In the genomic region with DNA sequence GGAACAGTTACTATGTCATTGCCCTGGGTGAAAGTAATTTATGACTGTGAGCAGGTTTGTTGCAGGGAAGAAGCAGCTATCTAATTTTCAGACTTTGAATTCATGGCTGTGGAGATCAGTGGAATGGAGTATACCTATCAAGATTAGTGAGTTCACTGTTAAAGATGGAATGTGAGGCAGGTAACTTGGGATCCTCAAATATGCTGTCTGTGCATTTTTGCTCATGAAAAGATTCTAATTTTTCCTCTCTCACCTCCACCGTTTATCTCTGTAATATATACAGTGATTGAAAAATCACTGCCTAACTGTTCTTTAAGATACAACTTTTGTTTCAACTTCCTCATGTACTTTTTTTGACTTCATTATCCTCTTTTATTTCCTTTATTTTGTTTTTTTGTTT, we compare ENCODE assay signal across 22 cellular contexts.
DNase-seq lines count a peak whose midpoint lies in the region; ATAC-seq, FAIRE-seq and TF ChIP-seq lines count a peak whose summit lies in the region.
"Had no signal": no experiment of that assay in that cellular context is flagged by ENCODE, and none has a peak within 500 bp of the region (broad histone marks: within the 10 kb centered on the region; RNA-seq: fewer than 3 reads in every experiment).

No MANE protein-coding gene starts in this region.

- no peaks in the 10 kb centered on the region for H3K23me2 ChIP-seq in H1 (ENCODE audit: low read depth, low read length)

- no peaks in the 10 kb centered on the region for H4K20me1 ChIP-seq in IMR-90 (ENCODE audit: insufficient read depth, low read length)
- H4K20me1 ChIP-seq in H1 (replicated peaks in 1 of 2; ENCODE audit: control insufficient read depth in 1 of 2, insufficient read depth in 2 of 2, low read length in 2 of 2) = no peaks in the 10 kb centered on the region
- H4K20me1 ChIP-seq: BLaER1 treated with 17β-estradiol and CSF1 and Interleukin-3, amounts not matched to agents 10 nM and 100 nM had no signal

- H4K8ac ChIP-seq in IMR-90 (ENCODE audit: low read depth in 2 of 2, low read length in 2 of 2) (no peak overlapping the region), H1 (ENCODE audit: extremely low read depth, insufficient read depth, low read length) (no peak overlapping the region)

- H3K18ac ChIP-seq in IMR-90 (ENCODE audit: low read depth, low read length) (no peak overlapping the region), H1 (ENCODE audit: extremely low read depth, low read length) (no peak overlapping the region)

- no peak for DNase-seq in A549 (ENCODE audit: low read depth in 1 of 2, low spot score in 1 of 2)
- no peak for DNase-seq in IMR-90
- DNase-seq in H1 (ENCODE audit: low read depth in 1 of 2, low spot score in 2 of 2) = no peak
- peak; percentile 4 for DNase-seq in superior temporal gyrus (ENCODE audit: extremely low spot score)
- DNase-seq in NCI-H1694 (lab: John Stamatoyannopoulos, UW) = no peak
- DNase-seq in activated CD4-positive, alpha-beta T cell treated with anti-CD3 and anti-CD28 coated beads, Interleukin-2, amount 50 U/mL, for 4 hours = no peak
- DNase-seq in NCI-H2227 (lab: John Stamatoyannopoulos, UW; ENCODE audit: unreplicated experiment) = no peak
- DNase-seq: 8988T; AML-193; Caco-2; Calu3; CD4-positive, alpha-beta T cell; CD8-positive, alpha-beta T cell; DMS79 treated with DMSO at 0.1 percent for 48 hours; GF-D8 had no signal

- no peak overlapping the region for H3K4ac ChIP-seq in IMR-90 (ENCODE audit: low read depth, low read length)
- H3K4ac ChIP-seq in H1 (replicated peaks; ENCODE audit: insufficient read length, low read depth, low read length) = no peak overlapping the region

- POLR2A ChIA-PET in A549 (lab: Yijun Ruan, JAX) (no interaction called here), IMR-90 (lab: Charles Lee; ENCODE audit: unreplicated experiment) (no interaction called here), H1 (lab: Charles Lee; ENCODE audit: partially characterized antibody) (no interaction called here)

- H3K9me3 ChIP-seq in A549 (no peaks in the 10 kb centered on the region), IMR-90 (ENCODE audit: control insufficient read depth, insufficient read depth, low read length) (no peaks in the 10 kb centered on the region), H1 (ENCODE audit: insufficient read depth in 2 of 2, low read depth in 1 of 2, low read length in 1 of 2) (no peaks in the 10 kb centered on the region)
- H3K9me3 ChIP-seq: BLaER1 treated with 17β-estradiol and CSF1 and Interleukin-3, amounts not matched to agents 10 nM and 100 nM; Caco-2 had no signal

- H3K36me3 ChIP-seq in IMR-90 (ENCODE audit: control insufficient read depth, insufficient read depth, low read length) (no peaks in the 10 kb centered on the region), H1 (ENCODE audit: control insufficient read depth in 2 of 4, insufficient read depth in 4 of 4, low read length in 3 of 4) (no peaks in the 10 kb centered on the region)
- H3K36me3 ChIP-seq: BLaER1 treated with 17β-estradiol and CSF1 and Interleukin-3, amounts not matched to agents 10 nM and 100 nM had no signal

- H3K14ac ChIP-seq in IMR-90 (replicated peaks; ENCODE audit: low read depth, low read length) = no peak overlapping the region
- no peak overlapping the region for H3K14ac ChIP-seq in H1 (ENCODE audit: insufficient read length)

- H3K79me1 ChIP-seq in IMR-90 (ENCODE audit: low read depth in 1 of 2, low read length in 2 of 2) (no peaks in the 10 kb centered on the region), H1 (ENCODE audit: low read depth, low read length) (no peaks in the 10 kb centered on the region)

- H4K5ac ChIP-seq in IMR-90 (ENCODE audit: low read depth, low read length) (no peak overlapping the region), H1 (ENCODE audit: insufficient read length, low read depth, low read length) (no peak overlapping the region)

- H3K56ac ChIP-seq in IMR-90 (ENCODE audit: extremely low read depth, insufficient read depth, low read length) = no peak overlapping the region
- no peak overlapping the region for H3K56ac ChIP-seq in H1 (replicated peaks; ENCODE audit: insufficient read length, low read depth, low read length)

- H2AFZ ChIP-seq in IMR-90 (replicated peaks; ENCODE audit: low read length, poor library complexity) = no peak overlapping the region
- H2AFZ ChIP-seq in H1 (ENCODE audit: low read length) = 0 out of 2 replicates have a peak overlapping the region, but pooled peaks have one; percentile 29

- H2BK20ac ChIP-seq in IMR-90 (ENCODE audit: low read depth, low read length) (no peak overlapping the region), H1 (ENCODE audit: low read length) (no peak overlapping the region)

- TF ChIP-seq EP300 in A549 (IDR thresholded peaks at IDR 0.05) (no peak), H1 (IDR thresholded peaks at IDR 0.05; ENCODE audit: borderline replicate concordance in 1 of 2, low read depth in 2 of 2, low read length in 2 of 2) (no peak)

- H2BK5ac ChIP-seq in IMR-90 (ENCODE audit: low read depth, low read length, poor library complexity, severe bottlenecking) (no peak overlapping the region), H1 (ENCODE audit: low read depth, low read length) (no peak overlapping the region)

- CTCF ChIA-PET in A549 (lab: Yijun Ruan, JAX) = no interaction called here
- CTCF ChIA-PET in IMR-90 (lab: Yijun Ruan, JAX) = no interaction called here
- CTCF ChIA-PET in H1 (lab: Charles Lee; ENCODE audit: partially characterized antibody) = no interaction called here

- TF ChIP-seq RAD21 in A549 (conservative IDR thresholded peaks at IDR 0.05 in 1 of 2, IDR thresholded peaks at IDR 0.05 in 1 of 2) (no peak), IMR-90 (IDR thresholded peaks at IDR 0.05; ENCODE audit: low read length) (no peak), H1 (IDR thresholded peaks at IDR 0.05 in 1 of 2, conservative IDR thresholded peaks at IDR 0.05 in 1 of 2; ENCODE audit: low read depth in 2 of 2, low read length in 2 of 2) (no peak)

- H2BK120ac ChIP-seq in IMR-90 (ENCODE audit: low read depth, low read length) (no peak overlapping the region), H1 (replicated peaks; ENCODE audit: low read depth, low read length) (no peak overlapping the region)

- no peak overlapping the region for H2AK9ac ChIP-seq in IMR-90 (replicated peaks; ENCODE audit: low read depth, low read length, poor library complexity)

- no peak overlapping the region for H3K9ac ChIP-seq in IMR-90 (ENCODE audit: low read depth, low read length)
- no peak overlapping the region for H3K9ac ChIP-seq in H1 (replicated peaks in 1 of 4; ENCODE audit: extremely low read depth in 1 of 4, low read depth in 3 of 4, low read length in 3 of 4)
- H3K9ac ChIP-seq: BLaER1 treated with 17β-estradiol and CSF1 and Interleukin-3, amounts not matched to agents 10 nM and 100 nM had no signal

- no peak overlapping the region for H3K27ac ChIP-seq in A549
- no peak overlapping the region for H3K27ac ChIP-seq in IMR-90 (ENCODE audit: insufficient read depth, low read length)
- H3K27ac ChIP-seq in H1 (ENCODE audit: low read depth, low read length) = no peak overlapping the region
- H3K27ac ChIP-seq: BLaER1 treated with 17β-estradiol and CSF1 and Interleukin-3, amounts not matched to agents 10 nM and 100 nM; C4-2B had no signal

- H3K4me3 ChIP-seq in A549 (no peak overlapping the region), IMR-90 (ENCODE audit: insufficient read depth, low read depth, low read length) (no peak overlapping the region), H1 (ENCODE audit: extremely low read depth in 1 of 4, insufficient read depth in 2 of 4, low read depth in 3 of 4, low read length in 4 of 4) (no peak overlapping the region)
- H3K4me3 ChIP-seq: BLaER1 treated with 17β-estradiol and CSF1 and Interleukin-3, amounts not matched to agents 10 nM and 100 nM had no signal

- intact Hi-C loops in IMR-90 (cut with micrococcal nuclease) = no loop called here

- H2AK5ac ChIP-seq in IMR-90 (ENCODE audit: low read depth, low read length) (no peak overlapping the region), H1 (ENCODE audit: low read depth, low read length) (no peak overlapping the region)

- no peak overlapping the region for H3K23ac ChIP-seq in IMR-90 (ENCODE audit: low read depth, low read length)
- no peak overlapping the region for H3K23ac ChIP-seq in H1 (ENCODE audit: insufficient read length)

- H3K27me3 ChIP-seq in IMR-90 (ENCODE audit: control insufficient read depth, insufficient read depth, low read length) (no peaks in the 10 kb centered on the region), H1 (replicated peaks in 1 of 4; ENCODE audit: control insufficient read depth in 3 of 4, extremely low read depth in 1 of 4, insufficient read depth in 3 of 4, low read length in 3 of 4) (no peaks in the 10 kb centered on the region)
- H3K27me3 ChIP-seq: BLaER1 treated with 17β-estradiol and CSF1 and Interleukin-3, amounts not matched to agents 10 nM and 100 nM had no signal

- FAIRE-seq in A549 (lab: Jason Lieb, UNC) (no peak), H1 (lab: Jason Lieb, UNC) (no peak)
- FAIRE-seq: A204.1, D721Med, G401.6, GM12891, GM18507 had no signal

- H3K4me2 ChIP-seq in A549 (no peak overlapping the region), IMR-90 (ENCODE audit: low read depth, low read length) (no peak overlapping the region), H1 (ENCODE audit: insufficient read depth in 1 of 2, low read depth in 2 of 2, low read length in 2 of 2) (no peak overlapping the region)
- H3K4me2 ChIP-seq: BLaER1 treated with 17β-estradiol and CSF1 and Interleukin-3, amounts not matched to agents 10 nM and 100 nM had no signal

- H2BK15ac ChIP-seq in IMR-90 (ENCODE audit: low read depth, low read length) = no peak overlapping the region
- H2BK15ac ChIP-seq in H1 (ENCODE audit: low read length) = no peak overlapping the region

- no TSS peak for BruUV-seq in IMR-90 (replicated peaks; lab: Mats Ljungman, UMichigan)

- no peaks in the 10 kb centered on the region for H3K9me1 ChIP-seq in IMR-90 (ENCODE audit: insufficient read depth, low read length)

- ATAC-seq in A549 (no peak), IMR-90 (ENCODE audit: low read depth) (no peak)
- ATAC-seq: CD8-positive, alpha-beta T cell had no signal

- H2BK12ac ChIP-seq in H1 (ENCODE audit: low read depth, low read length) = no peak overlapping the region

- H4K91ac ChIP-seq in IMR-90 (ENCODE audit: insufficient read depth, low read depth, low read length) = no peak overlapping the region
- H4K91ac ChIP-seq in H1 (replicated peaks; ENCODE audit: insufficient read length, low read length) = no peak overlapping the region

- no peaks in the 10 kb centered on the region for H3K4me1 ChIP-seq in A549
- H3K4me1 ChIP-seq in IMR-90 (ENCODE audit: control insufficient read depth, insufficient read depth, low read length) = no peaks in the 10 kb centered on the region
- H3K4me1 ChIP-seq in H1 (replicated peaks in 1 of 4; ENCODE audit: control insufficient read depth in 3 of 4, insufficient read depth in 4 of 4, low read length in 3 of 4) = no peaks in the 10 kb centered on the region
- H3K4me1 ChIP-seq: Caco-2 had no signal

- H3K79me2 ChIP-seq in H1 (ENCODE audit: control insufficient read depth in 1 of 2, insufficient read depth in 2 of 2, low read length in 2 of 2) = no peaks in the 10 kb centered on the region

- in situ Hi-C loops in IMR-90 (cut with MboI; ENCODE audit: low sequenced_read_pairs) = no loop called here

- TF ChIP-seq CTCF in A549 (IDR thresholded peaks at IDR 0.05) = no peak
- no peak for TF ChIP-seq CTCF in IMR-90 (conservative IDR thresholded peaks at IDR 0.05; ENCODE audit: low read depth, low read length)
- no peak for TF ChIP-seq CTCF in H1 (IDR thresholded peaks at IDR 0.05; ENCODE audit: control extremely low read depth in 1 of 3, insufficient read depth in 1 of 3, low read depth in 1 of 3, low read length in 3 of 3)

- WGBS in A549 (ENCODE audit: missing lambda C conversion rate) = 66% methylated on average over 1 of the region's 1 CpG
- WGBS in IMR-90 (ENCODE audit: extremely low coverage in 2 of 2, insufficient read length in 1 of 2), 2 experiments = no CpG with 5 or more reads among the region's 1 CpG
- 92% methylated on average over 1 of the region's 1 CpG; no CpG with 5 or more reads in 1 of the 2 experiments for WGBS in H1 (ENCODE audit: extremely low coverage in 1 of 2, insufficient coverage in 1 of 2, insufficient read length in 1 of 2, insufficient replicate concordance in 2 of 2, low coverage in 1 of 2, low lambda C conversion rate in 2 of 2, missing lambda C conversion rate in 1 of 2), 2 experiments

- dilution Hi-C loops in IMR-90 (cut with HindIII; ENCODE audit: low sequenced_read_pairs, unreplicated experiment) = no loop called here

- TF ChIP-seq POLR2A in A549 (IDR thresholded peaks at IDR 0.05; ENCODE audit: low read length) (no peak), IMR-90 (IDR thresholded peaks at IDR 0.05; ENCODE audit: low read depth, low read length) (no peak), H1 (IDR thresholded peaks at IDR 0.05; ENCODE audit: control extremely low read depth in 1 of 2, low read depth in 2 of 2, low read length in 2 of 2) (no peak)

Comparison
In these comparisons a context has a peak if more than half of its experiments do, and no peak if none do; other contexts are left out.
1. Of the 18 proteins assayed by ChIP-seq in both H1 and A549: peak only in H1: none; only in A549: MAFK; in both: none; in neither: 17.